ENCODE assay signal across 12 cellular contexts in the genomic region with DNA sequence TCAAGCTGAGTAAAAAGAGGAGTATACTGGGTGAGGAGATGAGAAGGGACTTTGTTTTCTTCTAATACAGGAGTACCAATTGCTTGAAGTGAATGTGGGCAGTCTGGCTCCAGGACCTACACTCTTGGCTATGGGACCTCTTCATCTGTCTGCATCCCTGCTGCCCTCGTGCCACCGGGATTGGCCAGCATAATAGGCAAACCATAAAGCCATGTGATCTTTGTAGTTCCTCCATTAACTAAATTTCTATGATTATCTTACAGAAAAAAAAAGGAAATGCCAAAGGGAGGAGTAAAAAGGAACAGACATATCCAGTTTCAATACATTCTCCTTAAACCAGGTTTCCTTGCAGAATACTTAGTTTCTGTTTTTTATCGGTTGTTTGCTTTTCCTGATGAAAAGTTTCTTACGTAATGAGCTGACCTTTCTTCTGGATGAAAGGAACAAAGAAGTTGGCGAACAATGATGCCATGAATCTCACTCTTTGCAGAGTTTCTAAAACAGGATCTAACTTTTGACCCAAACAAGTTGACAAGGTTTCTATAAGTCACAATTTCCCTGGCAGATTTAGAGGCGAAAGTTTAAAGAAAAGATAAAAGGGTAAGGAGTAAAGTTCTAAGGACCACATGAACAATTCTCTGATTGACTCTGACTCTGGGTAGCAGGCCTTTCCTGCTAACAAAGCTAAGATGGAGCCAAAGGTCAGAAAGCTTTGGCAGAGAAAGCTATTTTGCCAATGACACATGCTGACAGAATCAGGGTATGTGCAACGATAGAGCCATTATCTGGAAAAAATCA. TPM values are rescaled to one million over a fixed set of nuclear protein-coding genes. Genes with fewer than 3 reads are reported as not detected.
A peak's percentile ranks its signal among the peaks of the same experiment; 100 is the strongest.
DNase-seq lines count a peak whose midpoint lies in the region; ATAC-seq and TF ChIP-seq lines count a peak whose summit lies in the region.
"Had no signal": no experiment of that assay in that cellular context is flagged by ENCODE, and none has a peak within 500 bp of the region (broad histone marks: within the 10 kb centered on the region; RNA-seq: fewer than 3 reads in every experiment).

No MANE protein-coding gene starts in this region.

- H3K4me3 Mint-ChIP-seq in activated naive CD8-positive, alpha-beta T cell treated with anti-CD3 and anti-CD28 coated beads, Interleukin-2, amount 50 U/mL, for 24 hours, result no peak overlapping the region
- H3K4me3 Mint-ChIP-seq: activated naive CD8-positive, alpha-beta T cell treated with anti-CD3 and anti-CD28 coated beads, Interleukin-2, amount 10 ng/mL, durations not matched to agents 7 days and 5 days had no signal

- in situ Hi-C loops in SK-MEL-5 (cut with HindIII; ENCODE audit: low pct_unique_long_range_greater_than_20kb, low sequenced_read_pairs), result no loop called here

- no peaks in the 10 kb centered on the region for H3K9me3 Mint-ChIP-seq in activated naive CD8-positive, alpha-beta T cell treated with anti-CD3 and anti-CD28 coated beads, Interleukin-2, amount 50 U/mL, for 24 hours
- H3K9me3 Mint-ChIP-seq: activated naive CD8-positive, alpha-beta T cell treated with anti-CD3 and anti-CD28 coated beads, Interleukin-2, amount 10 ng/mL, durations not matched to agents 7 days and 5 days had no signal

- DNase-seq in EH (ENCODE audit: low read depth) (peak; percentile 98), SK-MEL-5 (ENCODE audit: low read depth, low spot score) (peak; percentile 28), fibroblast of pulmonary artery (ENCODE audit: low read depth) (peak; percentile 85), renal cortical epithelial cell (ENCODE audit: low read depth) (peak; percentile 94), GM10248 (ENCODE audit: extremely low spot score) (no peak), NCI-H1694 treated with DMSO at 0.1 percent for 48 hours (lab: John Stamatoyannopoulos, UW) (no peak), Kasumi-1 (lab: John Stamatoyannopoulos, UW) (no peak)
- no peak for DNase-seq in activated naive CD8-positive, alpha-beta T cell treated with anti-CD3 and anti-CD28 coated beads, Interleukin-2, amount 50 U/mL, for 24 hours
- DNase-seq: activated naive CD8-positive, alpha-beta T cell treated with anti-CD3 and anti-CD28 coated beads, Interleukin-2, amount 10 ng/mL, durations not matched to agents 7 days and 5 days; NCI-H510A treated with DMSO at 0.1 percent for 48 hours; stimulated activated CD4-positive, alpha-beta T cell treated with anti-CD3 and anti-CD28 coated beads, Interleukin-2, amount 100 ng/mL, for 24 hours; WERI-Rb-1 had no signal

- CTCF ChIA-PET in GM10248 (lab: Yijun Ruan, JAX), result no interaction called here

- no peak for ATAC-seq in activated naive CD8-positive, alpha-beta T cell treated with anti-CD3 and anti-CD28 coated beads, Interleukin-2, amount 50 U/mL, for 24 hours

- H3K4me1 Mint-ChIP-seq in activated naive CD8-positive, alpha-beta T cell treated with anti-CD3 and anti-CD28 coated beads, Interleukin-2, amount 50 U/mL, for 24 hours, result no peaks in the 10 kb centered on the region
- H3K4me1 Mint-ChIP-seq: activated naive CD8-positive, alpha-beta T cell treated with anti-CD3 and anti-CD28 coated beads, Interleukin-2, amount 10 ng/mL, durations not matched to agents 7 days and 5 days had no signal

- no peaks in the 10 kb centered on the region for H3K36me3 Mint-ChIP-seq in activated naive CD8-positive, alpha-beta T cell treated with anti-CD3 and anti-CD28 coated beads, Interleukin-2, amount 50 U/mL, for 24 hours (ENCODE audit: low read depth)
- H3K36me3 Mint-ChIP-seq: activated naive CD8-positive, alpha-beta T cell treated with anti-CD3 and anti-CD28 coated beads, Interleukin-2, amount 10 ng/mL, durations not matched to agents 7 days and 5 days had no signal

- no peak overlapping the region for H3K4me3 ChIP-seq in fibroblast of pulmonary artery (replicated peaks; ENCODE audit: low read depth, low read length)

- no peak overlapping the region for H3K27ac Mint-ChIP-seq in activated naive CD8-positive, alpha-beta T cell treated with anti-CD3 and anti-CD28 coated beads, Interleukin-2, amount 50 U/mL, for 24 hours
- H3K27ac Mint-ChIP-seq: activated naive CD8-positive, alpha-beta T cell treated with anti-CD3 and anti-CD28 coated beads, Interleukin-2, amount 10 ng/mL, durations not matched to agents 7 days and 5 days had no signal

- peaks cover 1% of the 10 kb centered on the region for H3K27me3 Mint-ChIP-seq in activated naive CD8-positive, alpha-beta T cell treated with anti-CD3 and anti-CD28 coated beads, Interleukin-2, amount 50 U/mL, for 24 hours

- TF ChIP-seq CTCF in fibroblast of pulmonary artery (IDR thresholded peaks at IDR 0.05; ENCODE audit: low read length, missing control alignments) (no peak), GM10248 (IDR thresholded peaks at IDR 0.05; ENCODE audit: control extremely low read depth, extremely low read depth, low read depth, missing control alignments) (no peak)

- POLR2A ChIA-PET in GM10248 (lab: Yijun Ruan, JAX), result no interaction called here

RNA-seq across cellular contexts. Expression of a gene that starts 54.1 kb away (rescaled TPM):
- total RNA-seq in SK-MEL-5 (2014; rRNA removed; shearing (Covaris generic)), result 89.0 and 93.0 TPM in 2 replicates
- 148 and 221 TPM in 2 replicates for polyA plus RNA-seq in SK-MEL-5 (2015; cell fraction: cytosol; rRNA removed)
- polyA plus RNA-seq in SK-MEL-5 (2015; cell fraction: nucleus; rRNA removed), result 243 and 350 TPM in 2 replicates
- total RNA-seq in renal cortical epithelial cell, result 188 and 329 TPM in 2 replicates
- total RNA-seq: activated naive CD8-positive, alpha-beta T cell treated with anti-CD3 and anti-CD28 coated beads, Interleukin-2, amount 10 ng/mL, durations not matched to agents 7 days and 5 days had no signal

RNA-seq across cellular contexts. Expression of a gene that starts 57.9 kb away (rescaled TPM):
- 137 and 150 TPM in 2 replicates for total RNA-seq in SK-MEL-5 (2014; rRNA removed; shearing (Covaris generic))
- polyA plus RNA-seq in SK-MEL-5 (2015; cell fraction: cytosol; rRNA removed), result 182 and 302 TPM in 2 replicates
- 195 and 242 TPM in 2 replicates for polyA plus RNA-seq in SK-MEL-5 (2015; cell fraction: nucleus; rRNA removed)
- 88.6 and 155 TPM in 2 replicates for total RNA-seq in renal cortical epithelial cell

Comparison
In these comparisons a context has a peak if more than half of its experiments do, and no peak if none do; other contexts are left out.
1. DNase-seq: peak in EH (single experiment), SK-MEL-5 (single experiment), fibroblast of pulmonary artery (single experiment) and renal cortical epithelial cell (single experiment); none in GM10248 (single experiment), NCI-H1694 treated with DMSO at 0.1 percent for 48 hours (single experiment), activated naive CD8-positive, alpha-beta T cell treated with anti-CD3 and anti-CD28 coated beads, Interleukin-2, amount 50 U/mL, for 24 hours (single experiment) and Kasumi-1 (0 of 2).